Comparison of ENCODE assay signal across 25 cellular contexts in the genomic region with DNA sequence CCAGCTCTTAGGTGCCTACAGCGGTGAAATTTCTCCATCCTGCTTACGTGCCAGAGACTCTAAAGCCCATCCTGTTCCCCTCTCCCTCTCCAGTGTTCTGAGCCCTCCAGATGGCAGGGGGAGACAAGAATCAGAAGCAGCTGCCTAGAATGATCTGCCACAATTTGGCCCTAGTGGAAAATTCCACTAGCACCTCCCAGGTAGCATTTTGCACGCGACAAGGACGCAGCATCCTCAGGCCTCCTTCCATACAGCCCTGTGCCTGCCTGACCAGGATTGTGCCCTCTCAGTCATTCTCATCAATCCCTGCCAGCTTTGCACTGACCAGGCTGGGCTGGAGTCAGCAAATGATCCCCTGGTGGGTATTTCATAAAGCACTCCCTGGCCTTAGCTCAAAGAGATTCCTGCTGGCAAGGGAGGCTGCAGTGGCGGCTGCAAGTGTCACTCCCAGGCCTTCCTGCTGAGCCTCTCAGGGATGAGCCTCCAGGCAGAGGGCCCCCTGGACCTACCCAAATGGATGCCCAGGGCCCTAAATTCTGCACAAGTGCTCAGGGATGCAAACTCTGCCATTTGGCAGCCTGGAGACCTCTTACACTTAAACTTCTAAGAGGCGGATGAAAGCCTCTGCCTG.
"Had no signal": no experiment of that assay in that cellular context is flagged by ENCODE, and none has a peak within 500 bp of the region (broad histone marks: within the 10 kb centered on the region; RNA-seq: fewer than 3 reads in every experiment).

No MANE protein-coding gene starts in this region.

- DNase-seq: activated CD4-positive, alpha-beta T cell treated with anti-CD3 and anti-CD28 coated beads for 48 hours; activated CD4-positive, alpha-beta T cell treated with anti-CD3 and anti-CD28 coated beads, Interleukin-2, amount 50 U/mL, for 48 hours; activated naive CD4-positive, alpha-beta T cell treated with Interleukin-2 at 50 U/mL for 16 hours; activated T-cell treated with anti-CD3 and anti-CD28 coated beads, Interleukin-2, amount 50 U/mL, for 48 hours; aorta; body of pancreas; cortex of kidney; effector memory CD8-positive, alpha-beta T cell; erythroblast; islet precursor cell; left ventricle myocardium superior; mucosa of descending colon; stimulated activated CD4-positive, alpha-beta T cell treated with anti-CD3 and anti-CD28 coated beads, Interleukin-1b, Interleukin-23, amount 100 ng/mL, for 48 hours; stimulated activated naive B cell treated with anti-CD40 and anti-IgM and Interleukin-4, amounts not matched to agents 10 μg/mL and 1 μg/mL and 100 μg/mL, for 72 hours; T-helper 17 cell; T1000; tibial artery; WERI-Rb-1 had no signal

- ATAC-seq: activated CD4-positive, CD25-positive, alpha-beta regulatory T cell treated with anti-CD3 and anti-CD28 coated beads, Interleukin-2, amount 50 U/mL, for 24 hours; body of pancreas; effector memory CD8-positive, alpha-beta T cell; gastroesophageal sphincter; left ventricle myocardium superior; mucosa of descending colon; right lobe of liver; stimulated activated naive B cell treated with anti-CD40 and anti-IgM and Interleukin-4, amounts not matched to agents 10 μg/mL and 1 μg/mL and 100 μg/mL, for 72 hours; T-helper 17 cell had no signal

- H3K4me3 Mint-ChIP-seq: activated naive CD8-positive, alpha-beta T cell; effector memory CD8-positive, alpha-beta T cell; nephron; stimulated activated naive B cell treated with anti-CD40 and anti-IgM and Interleukin-4, amounts not matched to agents 10 μg/mL and 1 μg/mL and 100 μg/mL, for 72 hours; T-helper 17 cell had no signal

- H3K27ac Mint-ChIP-seq: activated naive CD8-positive, alpha-beta T cell; activated T-helper 2 cell treated with anti-CD3 and anti-CD28 coated beads, Interferon-gamma antibody, Interleukin-2, Interleukin-4, amounts not matched to agents 10 μg/mL and 5 μg/mL and 100 μg/mL, durations not matched to agents 14 hours and 24 hours and 36 hours; effector memory CD8-positive, alpha-beta T cell; nephron; progenitor cell of endocrine pancreas; stimulated activated naive B cell treated with anti-CD40 and anti-IgM and Interleukin-4, amounts not matched to agents 10 μg/mL and 1 μg/mL and 100 μg/mL, for 72 hours; T-helper 17 cell had no signal

- H3K36me3 Mint-ChIP-seq: activated naive CD8-positive, alpha-beta T cell had no signal

- H3K4me1 Mint-ChIP-seq: nephron; stimulated activated naive B cell treated with anti-CD40 and anti-IgM and Interleukin-4, amounts not matched to agents 10 μg/mL and 1 μg/mL and 100 μg/mL, for 72 hours; T-helper 17 cell had no signal
